10 cellular contexts compared by ENCODE assay signal in genomic region chr12:52370906-52371608, GRCh38. TPM values are rescaled to one million over a fixed set of nuclear protein-coding genes. Genes with fewer than 3 reads are reported as not detected.
A peak's percentile ranks its signal among the peaks of the same experiment; 100 is the strongest.
DNase-seq lines count a peak whose midpoint lies in the region; ATAC-seq, FAIRE-seq and TF ChIP-seq lines count a peak whose summit lies in the region.
"Had no signal": no experiment of that assay in that cellular context is flagged by ENCODE, and none has a peak within 500 bp of the region (broad histone marks: within the 10 kb centered on the region; RNA-seq: fewer than 3 reads in every experiment).

No MANE protein-coding gene starts in this region.

- no peak for TF ChIP-seq CTCF in IMR-90 (conservative IDR thresholded peaks at IDR 0.05; ENCODE audit: low read depth, low read length)
- TF ChIP-seq CTCF in H1 (IDR thresholded peaks at IDR 0.05; ENCODE audit: control extremely low read depth in 1 of 3, insufficient read depth in 1 of 3, low read depth in 1 of 3, low read length in 3 of 3) = no peak

- H3K4me1 Mint-ChIP-seq in stimulated activated effector memory CD8-positive, alpha-beta T cell treated with anti-CD3 and anti-CD28 coated beads, Interleukin-12 subunit alpha, Interleukin-12 subunit beta, amount 100 ng/mL, for 72 hours = no peaks in the 10 kb centered on the region

- peak overlapping the region; percentile 38 for H2AFZ ChIP-seq in IMR-90 (replicated peaks; ENCODE audit: low read length, poor library complexity)
- H2AFZ ChIP-seq in H1 (ENCODE audit: low read length) = no peak overlapping the region

- no peak for TF ChIP-seq EP300 in H1 (IDR thresholded peaks at IDR 0.05; ENCODE audit: borderline replicate concordance in 1 of 2, low read depth in 2 of 2, low read length in 2 of 2)

- H3K18ac ChIP-seq in IMR-90 (ENCODE audit: low read depth, low read length) = no peak overlapping the region
- H3K18ac ChIP-seq in H1 (ENCODE audit: extremely low read depth, low read length) = no peak overlapping the region

- CTCF ChIA-PET in IMR-90 (lab: Yijun Ruan, JAX) (interaction anchor here (4.1 kb wide), 1 partner anchor 510 kb away, joined by 41 read pairs; no protein-coding TSS in a partner anchor), H1 (lab: Charles Lee; ENCODE audit: partially characterized antibody) (interaction anchor here (0.6 to 8.6 kb wide), 33 partner anchors 9 to 872 kb away, joined by 3 to 105 read pairs (median 4); partner anchors contain the start of gene KRT84)

- no peak overlapping the region for H3K14ac ChIP-seq in IMR-90 (replicated peaks; ENCODE audit: low read depth, low read length)
- no peak overlapping the region for H3K14ac ChIP-seq in H1 (ENCODE audit: insufficient read length)

- no peak for TF ChIP-seq RAD21 in IMR-90 (IDR thresholded peaks at IDR 0.05; ENCODE audit: low read length)
- no peak for TF ChIP-seq RAD21 in H1 (IDR thresholded peaks at IDR 0.05 in 1 of 2, conservative IDR thresholded peaks at IDR 0.05 in 1 of 2; ENCODE audit: low read depth in 2 of 2, low read length in 2 of 2)

- H4K8ac ChIP-seq in IMR-90 (ENCODE audit: low read depth in 2 of 2, low read length in 2 of 2) = no peak overlapping the region
- no peak overlapping the region for H4K8ac ChIP-seq in H1 (ENCODE audit: extremely low read depth, insufficient read depth, low read length)

- no peaks in the 10 kb centered on the region for H3K79me2 ChIP-seq in H1 (ENCODE audit: control insufficient read depth in 1 of 2, insufficient read depth in 2 of 2, low read length in 2 of 2)

- H3K9me3 ChIP-seq in IMR-90 (ENCODE audit: control insufficient read depth, insufficient read depth, low read length) (no peaks in the 10 kb centered on the region), H1 (ENCODE audit: insufficient read depth in 2 of 2, low read depth in 1 of 2, low read length in 1 of 2) (no peaks in the 10 kb centered on the region)

- H2BK5ac ChIP-seq in IMR-90 (ENCODE audit: low read depth, low read length, poor library complexity, severe bottlenecking) (no peak overlapping the region), H1 (ENCODE audit: low read depth, low read length) (no peak overlapping the region)

- H2BK20ac ChIP-seq in IMR-90 (ENCODE audit: low read depth, low read length) = no peak overlapping the region
- H2BK20ac ChIP-seq in H1 (ENCODE audit: low read length) = no peak overlapping the region

- H2AK5ac ChIP-seq in IMR-90 (ENCODE audit: low read depth, low read length) (no peak overlapping the region), H1 (ENCODE audit: low read depth, low read length) (no peak overlapping the region)

- TF ChIP-seq POLR2A in IMR-90 (IDR thresholded peaks at IDR 0.05; ENCODE audit: low read depth, low read length) (no peak), H1 (IDR thresholded peaks at IDR 0.05; ENCODE audit: control extremely low read depth in 1 of 2, low read depth in 2 of 2, low read length in 2 of 2) (no peak)

- H4K91ac ChIP-seq in IMR-90 (ENCODE audit: insufficient read depth, low read depth, low read length) = no peak overlapping the region
- H4K91ac ChIP-seq in H1 (replicated peaks; ENCODE audit: insufficient read length, low read length) = no peak overlapping the region

- H3K23ac ChIP-seq in IMR-90 (ENCODE audit: low read depth, low read length) = no peak overlapping the region
- no peak overlapping the region for H3K23ac ChIP-seq in H1 (ENCODE audit: insufficient read length)

- no peak overlapping the region for H2BK12ac ChIP-seq in H1 (ENCODE audit: low read depth, low read length)

- no peak overlapping the region for H3K4ac ChIP-seq in IMR-90 (ENCODE audit: low read depth, low read length)
- H3K4ac ChIP-seq in H1 (replicated peaks; ENCODE audit: insufficient read length, low read depth, low read length) = no peak overlapping the region

- POLR2A ChIA-PET in IMR-90 (lab: Charles Lee; ENCODE audit: unreplicated experiment) = no interaction called here
- POLR2A ChIA-PET in H1 (lab: Charles Lee; ENCODE audit: partially characterized antibody) = no interaction called here

- H3K4me1 ChIP-seq in IMR-90 (ENCODE audit: control insufficient read depth, insufficient read depth, low read length) (no peaks in the 10 kb centered on the region), H1 (replicated peaks in 1 of 4; ENCODE audit: control insufficient read depth in 3 of 4, insufficient read depth in 4 of 4, low read length in 3 of 4) (no peaks in the 10 kb centered on the region)

- 15% methylated on average over 2 of the region's 12 CpGs; no CpG with 5 or more reads in 1 of the 2 experiments for whole genome bisulfite sequencing in IMR-90 (ENCODE audit: extremely low coverage in 2 of 2, insufficient read length in 1 of 2), 2 experiments
- WGBS in H1 (ENCODE audit: extremely low coverage in 1 of 2, insufficient coverage in 1 of 2, insufficient read length in 1 of 2, insufficient replicate concordance in 2 of 2, low coverage in 1 of 2, low lambda C conversion rate in 2 of 2, missing lambda C conversion rate in 1 of 2), 2 experiments = 89% methylated on average over 12 of the region's 12 CpGs; no CpG with 5 or more reads in 1 of the 2 experiments

- ATAC-seq in IMR-90 (ENCODE audit: low read depth) = peak; percentile 74
- ATAC-seq in stimulated activated effector memory CD8-positive, alpha-beta T cell treated with anti-CD3 and anti-CD28 coated beads, Interleukin-12 subunit alpha, Interleukin-12 subunit beta, amount 100 ng/mL, for 72 hours = no peak
- ATAC-seq in HG03095 (IDR thresholded peaks at IDR 0.05; ENCODE audit: unreplicated experiment) = no peak
- no peak for ATAC-seq in HG03432 (IDR thresholded peaks at IDR 0.05; ENCODE audit: unreplicated experiment)
- no peak for ATAC-seq in HG03159 (IDR thresholded peaks at IDR 0.05; ENCODE audit: unreplicated experiment)

- peaks cover 3% of the 10 kb centered on the region; the same call in 1 of the 2 replicates for H3K9me1 ChIP-seq in IMR-90 (ENCODE audit: insufficient read depth, low read length)

- H3K4me3 ChIP-seq in IMR-90 (ENCODE audit: insufficient read depth, low read depth, low read length) = no peak overlapping the region
- no peak overlapping the region for H3K4me3 ChIP-seq in H1 (ENCODE audit: extremely low read depth in 1 of 4, insufficient read depth in 2 of 4, low read depth in 3 of 4, low read length in 4 of 4)

- H2BK15ac ChIP-seq in IMR-90 (ENCODE audit: low read depth, low read length) (no peak overlapping the region), H1 (ENCODE audit: low read length) (0 out of 2 replicates have a peak overlapping the region, but pooled peaks have one; percentile 6)

- H3K27ac Mint-ChIP-seq in stimulated activated effector memory CD8-positive, alpha-beta T cell treated with anti-CD3 and anti-CD28 coated beads, Interleukin-12 subunit alpha, Interleukin-12 subunit beta, amount 100 ng/mL, for 72 hours = peak overlapping the region; percentile 72

- no peak overlapping the region for H2AK9ac ChIP-seq in IMR-90 (replicated peaks; ENCODE audit: low read depth, low read length, poor library complexity)

- H2BK120ac ChIP-seq in IMR-90 (ENCODE audit: low read depth, low read length) (no peak overlapping the region), H1 (replicated peaks; ENCODE audit: low read depth, low read length) (no peak overlapping the region)

- no peak for FAIRE-seq in H1 (lab: Jason Lieb, UNC)

- H3K27me3 ChIP-seq in IMR-90 (ENCODE audit: control insufficient read depth, insufficient read depth, low read length) (peaks cover 40% of the 10 kb centered on the region), H1 (replicated peaks in 1 of 4; ENCODE audit: control insufficient read depth in 3 of 4, extremely low read depth in 1 of 4, insufficient read depth in 3 of 4, low read length in 3 of 4) (no peaks in the 10 kb centered on the region)

- dilution Hi-C loops in IMR-90 (cut with HindIII; ENCODE audit: low sequenced_read_pairs, unreplicated experiment) = no loop called here

- intact Hi-C loops in IMR-90 (cut with micrococcal nuclease) = loop anchor here (5.0 kb wide), 1 partner anchor 611 kb away; no protein-coding TSS in a partner anchor

- H4K20me1 ChIP-seq in IMR-90 (ENCODE audit: insufficient read depth, low read length) (no peaks in the 10 kb centered on the region), H1 (replicated peaks in 1 of 2; ENCODE audit: control insufficient read depth in 1 of 2, insufficient read depth in 2 of 2, low read length in 2 of 2) (peaks cover 0 to 2% of the 10 kb centered on the region in 2 experiments)

- no peaks in the 10 kb centered on the region for H3K36me3 ChIP-seq in IMR-90 (ENCODE audit: control insufficient read depth, insufficient read depth, low read length)
- H3K36me3 ChIP-seq in H1 (ENCODE audit: control insufficient read depth in 2 of 4, insufficient read depth in 4 of 4, low read length in 3 of 4) = no peaks in the 10 kb centered on the region

- no peaks in the 10 kb centered on the region for H3K79me1 ChIP-seq in IMR-90 (ENCODE audit: low read depth in 1 of 2, low read length in 2 of 2)
- no peaks in the 10 kb centered on the region for H3K79me1 ChIP-seq in H1 (ENCODE audit: low read depth, low read length)

- H3K4me2 ChIP-seq in IMR-90 (ENCODE audit: low read depth, low read length) = no peak overlapping the region
- no peak overlapping the region for H3K4me2 ChIP-seq in H1 (ENCODE audit: insufficient read depth in 1 of 2, low read depth in 2 of 2, low read length in 2 of 2)

- H3K56ac ChIP-seq in IMR-90 (ENCODE audit: extremely low read depth, insufficient read depth, low read length) (no peak overlapping the region), H1 (replicated peaks; ENCODE audit: insufficient read length, low read depth, low read length) (no peak overlapping the region)

- no peak overlapping the region for H3K27ac ChIP-seq in IMR-90 (ENCODE audit: insufficient read depth, low read length)
- H3K27ac ChIP-seq in H1 (ENCODE audit: low read depth, low read length) = no peak overlapping the region

- no peaks in the 10 kb centered on the region for H3K23me2 ChIP-seq in H1 (ENCODE audit: low read depth, low read length)

- H3K9ac ChIP-seq in IMR-90 (ENCODE audit: low read depth, low read length) = no peak overlapping the region
- no peak overlapping the region for H3K9ac ChIP-seq in H1 (replicated peaks in 1 of 4; ENCODE audit: extremely low read depth in 1 of 4, low read depth in 3 of 4, low read length in 3 of 4)

- no peaks in the 10 kb centered on the region for H3K36me3 Mint-ChIP-seq in stimulated activated effector memory CD8-positive, alpha-beta T cell treated with anti-CD3 and anti-CD28 coated beads, Interleukin-12 subunit alpha, Interleukin-12 subunit beta, amount 100 ng/mL, for 72 hours

- BruUV-seq in IMR-90 (replicated peaks; lab: Mats Ljungman, UMichigan) = no TSS peak

- DNase-seq in IMR-90 = peak; percentile 46
- no peak for DNase-seq in H1 (ENCODE audit: low read depth in 1 of 2, low spot score in 2 of 2)
- peak; percentile 58 for DNase-seq in left kidney (ENCODE audit: low read depth, low spot score)
- no peak for DNase-seq in stimulated activated effector memory CD8-positive, alpha-beta T cell treated with anti-CD3 and anti-CD28 coated beads, Interleukin-12 subunit alpha, Interleukin-12 subunit beta, amount 100 ng/mL, for 72 hours (ENCODE audit: low spot score in 2 of 2)
- DNase-seq in epidermal melanocyte (ENCODE audit: insufficient read length, low spot score) = no peak
- DNase-seq: mesendoderm, NCI-H524 treated with DMSO at 0.1 percent for 48 hours had no signal

- no peaks in the 10 kb centered on the region for H3K9me3 Mint-ChIP-seq in stimulated activated effector memory CD8-positive, alpha-beta T cell treated with anti-CD3 and anti-CD28 coated beads, Interleukin-12 subunit alpha, Interleukin-12 subunit beta, amount 100 ng/mL, for 72 hours

- in situ Hi-C loops in IMR-90 (cut with MboI; ENCODE audit: low sequenced_read_pairs) = loop anchor here (5.0 to 10.0 kb wide), 2 partner anchors 506 to 614 kb away; no protein-coding TSS in a partner anchor

- H4K5ac ChIP-seq in IMR-90 (ENCODE audit: low read depth, low read length) (no peak overlapping the region), H1 (ENCODE audit: insufficient read length, low read depth, low read length) (no peak overlapping the region)

- no peak overlapping the region for H3K4me3 Mint-ChIP-seq in stimulated activated effector memory CD8-positive, alpha-beta T cell treated with anti-CD3 and anti-CD28 coated beads, Interleukin-12 subunit alpha, Interleukin-12 subunit beta, amount 100 ng/mL, for 72 hours

RNA-seq across cellular contexts. Expression of gene KRT85, which starts 3.8 kb away (rescaled TPM):
- total RNA-seq in IMR-90 (2012; rRNA removed) = not detected in 2 replicates
- polyA plus RNA-seq in IMR-90 (2012; rRNA removed) (not detected in 2 replicates), H1 (2011; rRNA removed) (not detected in 2 replicates)
- not detected in 2 replicates for polyA plus RNA-seq in IMR-90 (2012; cell fraction: cytosol; rRNA removed)
- polyA plus RNA-seq in IMR-90 (2012; cell fraction: nucleus; rRNA removed; ENCODE audit: low replicate concordance) = not detected in 2 replicates
- not detected in 2 replicates for total RNA-seq in H1 (2021; fragmentation: NEBNext Ultra II Directional; extraction: Animal tissue kit (Norgen Biotek cat#: 25700))
- not detected for polyA plus RNA-seq in H1 (2011; cell fraction: cytosol; rRNA removed)
- not detected for polyA plus RNA-seq in H1 (2011; cell fraction: nucleus; rRNA removed)
- polyA plus RNA-seq in H1 (2012, experiment 1 of 2) = not detected in 4 replicates
- polyA plus RNA-seq in H1 (2012, experiment 2 of 2) = not detected
- not detected for polyA plus RNA-seq in H1 (2013, experiment 1 of 2)
- polyA plus RNA-seq in H1 (2013, experiment 2 of 2) = not detected
- not detected in 2 replicates for polyA minus RNA-seq in H1 (2011; rRNA and poly(A)+ RNA removed)
- polyA minus RNA-seq in H1 (2011; cell fraction: cytosol; rRNA and poly(A)+ RNA removed) = not detected
- polyA minus RNA-seq in H1 (2011; cell fraction: nucleus; rRNA and poly(A)+ RNA removed) = not detected

RNA-seq across cellular contexts. Expression of gene KRT84, which starts 14.4 kb away (rescaled TPM):
- total RNA-seq in IMR-90 (2012; rRNA removed) = not detected in 2 replicates
- polyA plus RNA-seq in IMR-90 (2012; rRNA removed) (not detected in 2 replicates), H1 (2011; rRNA removed) (not detected in 2 replicates)
- polyA plus RNA-seq in IMR-90 (2012; cell fraction: cytosol; rRNA removed) = not detected in 2 replicates
- polyA plus RNA-seq in IMR-90 (2012; cell fraction: nucleus; rRNA removed; ENCODE audit: low replicate concordance) = not detected in 2 replicates
- total RNA-seq in H1 (2021; fragmentation: NEBNext Ultra II Directional; extraction: Animal tissue kit (Norgen Biotek cat#: 25700)) = not detected in 2 replicates
- polyA plus RNA-seq in H1 (2011; cell fraction: cytosol; rRNA removed) = not detected
- not detected for polyA plus RNA-seq in H1 (2011; cell fraction: nucleus; rRNA removed)
- polyA plus RNA-seq in H1 (2012, experiment 1 of 2) = not detected in 4 replicates
- polyA plus RNA-seq in H1 (2012, experiment 2 of 2) = not detected
- not detected for polyA plus RNA-seq in H1 (2013, experiment 1 of 2)
- not detected for polyA plus RNA-seq in H1 (2013, experiment 2 of 2)
- polyA minus RNA-seq in H1 (2011; rRNA and poly(A)+ RNA removed) = not detected in 2 replicates
- polyA minus RNA-seq in H1 (2011; cell fraction: cytosol; rRNA and poly(A)+ RNA removed) = not detected
- polyA minus RNA-seq in H1 (2011; cell fraction: nucleus; rRNA and poly(A)+ RNA removed) = not detected

RNA-seq across cellular contexts. Expression of gene KRT82, which starts 35.1 kb away (rescaled TPM):
- not detected in 2 replicates for total RNA-seq in IMR-90 (2012; rRNA removed)
- not detected in 2 replicates for polyA plus RNA-seq in IMR-90 (2012; rRNA removed)
- polyA plus RNA-seq in IMR-90 (2012; cell fraction: cytosol; rRNA removed) = not detected in 2 replicates
- not detected in 2 replicates for polyA plus RNA-seq in IMR-90 (2012; cell fraction: nucleus; rRNA removed; ENCODE audit: low replicate concordance)
- not detected in 2 replicates for total RNA-seq in H1 (2021; fragmentation: NEBNext Ultra II Directional; extraction: Animal tissue kit (Norgen Biotek cat#: 25700))
- not detected in 2 replicates for polyA plus RNA-seq in H1 (2011; rRNA removed)
- polyA plus RNA-seq in H1 (2011; cell fraction: cytosol; rRNA removed) = not detected
- not detected for polyA plus RNA-seq in H1 (2011; cell fraction: nucleus; rRNA removed)
- polyA plus RNA-seq in H1 (2012, experiment 1 of 2) = not detected in 4 replicates
- polyA plus RNA-seq in H1 (2012, experiment 2 of 2) = not detected
- not detected for polyA plus RNA-seq in H1 (2013, experiment 1 of 2)
- not detected for polyA plus RNA-seq in H1 (2013, experiment 2 of 2)
- not detected in 2 replicates for polyA minus RNA-seq in H1 (2011; rRNA and poly(A)+ RNA removed)
- polyA minus RNA-seq in H1 (2011; cell fraction: cytosol; rRNA and poly(A)+ RNA removed) = not detected
- polyA minus RNA-seq in H1 (2011; cell fraction: nucleus; rRNA and poly(A)+ RNA removed) = not detected

RNA-seq across cellular contexts. Expression of gene KRT83, which starts 49.9 kb away (rescaled TPM):
- not detected in 2 replicates for total RNA-seq in IMR-90 (2012; rRNA removed)
- polyA plus RNA-seq in IMR-90 (2012; rRNA removed) (not detected in 2 replicates), H1 (2011; rRNA removed) (not detected in 2 replicates)
- polyA plus RNA-seq in IMR-90 (2012; cell fraction: cytosol; rRNA removed) = not detected in 2 replicates
- not detected in 2 replicates for polyA plus RNA-seq in IMR-90 (2012; cell fraction: nucleus; rRNA removed; ENCODE audit: low replicate concordance)
- total RNA-seq in H1 (2021; fragmentation: NEBNext Ultra II Directional; extraction: Animal tissue kit (Norgen Biotek cat#: 25700)) = not detected in 2 replicates
- polyA plus RNA-seq in H1 (2011; cell fraction: cytosol; rRNA removed) = not detected
- polyA plus RNA-seq in H1 (2011; cell fraction: nucleus; rRNA removed) = not detected
- not detected in 4 replicates for polyA plus RNA-seq in H1 (2012, experiment 1 of 2)
- polyA plus RNA-seq in H1 (2012, experiment 2 of 2) = not detected
- not detected for polyA plus RNA-seq in H1 (2013, experiment 1 of 2)
- not detected for polyA plus RNA-seq in H1 (2013, experiment 2 of 2)
- polyA minus RNA-seq in H1 (2011; rRNA and poly(A)+ RNA removed) = not detected in 2 replicates
- polyA minus RNA-seq in H1 (2011; cell fraction: cytosol; rRNA and poly(A)+ RNA removed) = not detected
- not detected for polyA minus RNA-seq in H1 (2011; cell fraction: nucleus; rRNA and poly(A)+ RNA removed)

Comparison
In these comparisons a context has a peak if more than half of its experiments do, and no peak if none do; other contexts are left out.
1. DNase-seq: peak in IMR-90 (single experiment) and left kidney (single experiment); none in H1 (0 of 2), stimulated activated effector memory CD8-positive, alpha-beta T cell treated with anti-CD3 and anti-CD28 coated beads, Interleukin-12 subunit alpha, Interleukin-12 subunit beta, amount 100 ng/mL, for 72 hours (0 of 2) and epidermal melanocyte (single experiment).